3 cellular contexts compared by ENCODE assay signal in the genomic region with DNA sequence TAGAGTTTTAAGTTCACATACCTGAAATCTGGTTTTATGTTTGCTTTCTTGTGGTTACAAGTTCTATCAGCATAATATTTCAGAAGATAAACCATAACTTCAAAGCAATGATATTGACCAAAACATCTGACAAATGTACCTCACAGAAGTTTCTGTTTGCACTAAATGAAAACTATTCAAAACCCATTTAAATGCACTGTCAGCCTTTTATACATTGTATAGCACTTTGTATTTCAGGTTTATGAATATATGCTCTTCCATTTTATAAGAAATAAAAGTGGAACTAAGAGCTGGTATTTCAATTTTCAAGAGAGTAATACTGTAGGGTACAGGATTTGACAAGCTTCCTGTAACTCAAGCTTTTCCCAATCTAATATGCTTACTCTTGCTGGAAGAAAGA.
A peak's percentile ranks its signal among the peaks of the same experiment; 100 is the strongest.
TF ChIP-seq lines count a peak whose summit lies in the region.

No MANE protein-coding gene starts in this region.

TF ChIP-seq in A549, 52 proteins besides CTCF, POLR2A, EP300 and RAD21:
- TF ChIP-seq, protein P1, sequence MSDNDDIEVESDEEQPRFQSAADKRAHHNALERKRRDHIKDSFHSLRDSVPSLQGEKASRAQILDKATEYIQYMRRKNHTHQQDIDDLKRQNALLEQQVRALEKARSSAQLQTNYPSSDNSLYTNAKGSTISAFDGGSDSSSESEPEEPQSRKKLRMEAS (IDR thresholded peaks at IDR 0.05), result no peak
- no peak for TF ChIP-seq ZFP36 (IDR thresholded peaks at IDR 0.05; ENCODE audit: borderline replicate concordance, partially characterized antibody)
- TF ChIP-seq RARB (CRISPR knock-in tag; IDR thresholded peaks at IDR 0.05), result no peak
- TF ChIP-seq EHF (CRISPR knock-in tag; IDR thresholded peaks at IDR 0.05), result no peak
- TF ChIP-seq MAFK (IDR thresholded peaks at IDR 0.05; ENCODE audit: partially characterized antibody), result peak; percentile 48
- no peak for TF ChIP-seq JUN (IDR thresholded peaks at IDR 0.05)
- no peak for TF ChIP-seq HOXB13 (CRISPR knock-in tag; IDR thresholded peaks at IDR 0.05; ENCODE audit: low read depth)
- TF ChIP-seq CHD2 (IDR thresholded peaks at IDR 0.05; ENCODE audit: low read length, partially characterized antibody), result no peak

TF ChIP-seq in IMR-90, 13 proteins besides CTCF, POLR2A, EP300 and RAD21:
- TF ChIP-seq NFE2L2 (IDR thresholded peaks at IDR 0.05; ENCODE audit: low read depth, low read length) (no peak), MAFK (IDR thresholded peaks at IDR 0.05; ENCODE audit: low read depth, low read length) (peak; percentile 84)

TF ChIP-seq in K562, 482 proteins besides CTCF, POLR2A, EP300 and RAD21:
- TF ChIP-seq MAFK (IDR thresholded peaks at IDR 0.05; ENCODE audit: low read length), result peak; percentile 70
- TF ChIP-seq SRF (CRISPR knock-in tag; IDR thresholded peaks at IDR 0.05), result no peak
- TF ChIP-seq MAFF (IDR thresholded peaks at IDR 0.05; ENCODE audit: low read length), result peak; percentile 37; the same call in 1 of the 2 replicates
